1 cellular context compared by ENCODE assay signal in the genomic region with DNA sequence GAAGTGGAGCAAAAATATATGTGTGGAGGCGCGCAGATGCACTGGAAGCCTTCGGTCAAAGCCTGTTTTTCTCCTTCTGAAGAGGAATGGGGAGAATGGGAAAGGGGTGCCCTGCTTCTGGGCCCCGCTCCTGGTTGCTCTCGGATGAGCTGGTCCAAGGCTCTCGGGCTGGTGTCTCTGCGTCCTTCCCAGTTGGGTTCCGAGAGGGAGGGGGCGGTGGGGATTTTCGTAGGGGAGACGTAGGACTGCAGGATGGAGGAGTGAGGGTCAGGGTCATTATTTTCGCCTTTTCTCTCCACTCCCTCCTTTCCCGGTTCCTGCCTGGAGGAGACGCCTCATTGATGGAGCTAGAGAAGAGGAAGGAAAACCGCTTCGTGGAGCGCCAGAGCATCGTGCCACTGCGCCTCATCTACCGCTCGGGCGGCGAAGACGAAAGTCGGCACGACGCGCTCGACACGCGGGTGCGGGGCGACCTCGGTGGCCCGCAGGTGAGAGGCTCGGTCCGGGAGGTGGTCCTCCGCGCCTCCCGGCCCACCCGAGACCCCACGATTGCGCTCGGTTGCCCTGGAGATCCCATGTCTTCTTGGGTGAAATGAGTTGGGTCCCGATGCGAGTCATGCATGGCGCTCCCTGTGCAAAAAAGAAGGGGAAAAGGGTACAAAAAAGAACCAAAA.
A peak's percentile ranks its signal among the peaks of the same experiment; 100 is the strongest.
TF ChIP-seq lines count a peak whose summit lies in the region.

No MANE protein-coding gene starts in this region.

TF ChIP-seq in A549, 52 proteins besides CTCF, POLR2A, EP300 and RAD21:
- TF ChIP-seq, protein P1, sequence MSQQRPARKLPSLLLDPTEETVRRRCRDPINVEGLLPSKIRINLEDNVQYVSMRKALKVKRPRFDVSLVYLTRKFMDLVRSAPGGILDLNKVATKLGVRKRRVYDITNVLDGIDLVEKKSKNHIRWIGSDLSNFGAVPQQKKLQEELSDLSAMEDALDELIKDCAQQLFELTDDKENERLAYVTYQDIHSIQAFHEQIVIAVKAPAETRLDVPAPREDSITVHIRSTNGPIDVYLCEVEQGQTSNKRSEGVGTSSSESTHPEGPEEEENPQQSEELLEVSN (IDR thresholded peaks at IDR 0.05; ENCODE audit: borderline replicate concordance, low read depth) = peak; percentile 48; the same call in 1 of the 2 replicates
- TF ChIP-seq, protein P2, sequence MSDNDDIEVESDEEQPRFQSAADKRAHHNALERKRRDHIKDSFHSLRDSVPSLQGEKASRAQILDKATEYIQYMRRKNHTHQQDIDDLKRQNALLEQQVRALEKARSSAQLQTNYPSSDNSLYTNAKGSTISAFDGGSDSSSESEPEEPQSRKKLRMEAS (IDR thresholded peaks at IDR 0.05) = peak; percentile 63
- TF ChIP-seq ZC3H11A (IDR thresholded peaks at IDR 0.05) (no peak), MAFK (IDR thresholded peaks at IDR 0.05; ENCODE audit: partially characterized antibody) (no peak)
